Comparison of ENCODE assay signal across 9 cellular contexts in the genomic region with DNA sequence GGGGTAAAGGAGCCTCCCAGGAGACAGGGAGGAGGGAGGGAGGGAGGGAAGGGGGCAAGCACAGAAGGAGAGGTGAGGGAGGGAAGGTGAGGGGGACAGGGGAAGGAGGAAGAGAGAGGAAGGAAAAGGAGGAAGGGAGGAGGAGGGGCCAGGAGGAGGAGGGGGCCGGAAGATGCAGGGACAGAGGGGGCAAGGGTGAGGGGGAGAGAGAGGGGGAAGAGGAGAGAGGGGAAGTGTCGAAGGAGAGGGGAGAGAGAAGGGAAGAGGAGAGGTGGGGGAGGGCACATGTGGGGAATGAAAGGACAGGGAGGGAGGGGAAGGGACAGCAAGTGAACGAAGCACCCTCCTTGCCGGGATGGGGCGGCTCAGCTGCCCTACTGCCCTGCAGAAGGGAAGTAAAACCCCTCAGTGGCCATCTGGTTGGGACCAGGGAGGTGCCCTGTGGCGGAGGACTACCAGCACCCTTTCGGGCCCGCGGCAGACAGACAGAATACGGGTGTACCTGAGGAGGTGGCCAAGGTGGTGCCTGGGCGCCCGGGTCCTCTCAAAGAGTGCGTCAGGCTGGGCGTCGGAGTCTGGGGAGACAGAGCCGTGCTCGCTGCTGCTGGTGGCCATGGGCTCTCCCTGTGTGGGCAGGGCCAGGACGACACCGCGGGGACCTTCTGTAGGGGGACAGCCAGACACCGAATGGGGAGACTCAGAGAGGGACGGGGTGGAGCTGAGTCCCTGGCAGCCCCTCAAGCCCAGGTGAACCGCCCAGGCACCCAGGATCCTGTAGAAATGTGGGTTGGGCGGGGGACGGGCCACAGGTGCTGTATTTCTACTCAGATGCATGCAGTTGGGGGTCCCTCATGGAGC. TPM values are rescaled to one million over a fixed set of nuclear protein-coding genes. Genes with fewer than 3 reads are reported as not detected.
DNase-seq lines count a peak whose midpoint lies in the region; ATAC-seq, FAIRE-seq and TF ChIP-seq lines count a peak whose summit lies in the region.
"Had no signal": no experiment of that assay in that cellular context is flagged by ENCODE, and none has a peak within 500 bp of the region (broad histone marks: within the 10 kb centered on the region; RNA-seq: fewer than 3 reads in every experiment).

No MANE protein-coding gene starts in this region.

- ATAC-seq in HG02623 (IDR thresholded peaks at IDR 0.05; ENCODE audit: unreplicated experiment) (no peak), HG03378 (IDR thresholded peaks at IDR 0.05; ENCODE audit: unreplicated experiment) (no peak)

- peak overlapping the region; percentile 83 for H3K4me3 Mint-ChIP-seq in nephron progenitor cell

- no peak overlapping the region for H2AFZ ChIP-seq in MM.1S (ENCODE audit: low read length)

- no peak overlapping the region for H3K27ac Mint-ChIP-seq in nephron progenitor cell

- H4K20me1 ChIP-seq in BLaER1 treated with 17β-estradiol and CSF1 and Interleukin-3, amounts not matched to agents 10 nM and 100 nM = no peaks in the 10 kb centered on the region
- H4K20me1 ChIP-seq in MM.1S (ENCODE audit: insufficient read depth, low read length) = no peaks in the 10 kb centered on the region

- H3K9me3 Mint-ChIP-seq in nephron progenitor cell = peaks cover 51% of the 10 kb centered on the region

- TF ChIP-seq CTCF in MM.1S (IDR thresholded peaks at IDR 0.05; ENCODE audit: low read length) = no peak
- no peak for TF ChIP-seq CTCF in coronary artery (IDR thresholded peaks at IDR 0.05)
- no peak for TF ChIP-seq CTCF in nephron progenitor cell (IDR thresholded peaks at IDR 0.05)

- peak overlapping the region in 7 of 10 experiments; percentile 32 to 70 (median 57); a peak in 11 of 20 replicates for H3K4me3 ChIP-seq in BLaER1 treated with 17β-estradiol and CSF1 and Interleukin-3, amounts not matched to agents 10 nM and 100 nM
- H3K4me3 ChIP-seq in MM.1S (ENCODE audit: low read length) (no peak overlapping the region), coronary artery (peak overlapping the region; percentile 65)
- H3K4me3 ChIP-seq: lung had no signal

- peaks cover 12% of the 10 kb centered on the region for H3K27me3 Mint-ChIP-seq in nephron progenitor cell (ENCODE audit: low read depth, poor library complexity)

- H3K9ac ChIP-seq in BLaER1 treated with 17β-estradiol and CSF1 and Interleukin-3, amounts not matched to agents 10 nM and 100 nM = peak overlapping the region in 8 of 11 experiments; percentile 18 to 78 (median 70); a peak in 11 of 22 replicates
- no peak overlapping the region for H3K9ac ChIP-seq in MM.1S (ENCODE audit: low read length)

- H3K9me3 ChIP-seq in BLaER1 treated with 17β-estradiol and CSF1 and Interleukin-3, amounts not matched to agents 10 nM and 100 nM (replicated peaks in 1 of 11) = peaks cover 0 to 7% (median 0%) of the 10 kb centered on the region in 11 experiments; a peak in 4 of 22 replicates
- no peaks in the 10 kb centered on the region for H3K9me3 ChIP-seq in MM.1S (replicated peaks; ENCODE audit: insufficient read depth, low read length)

- H3K4me1 ChIP-seq in BLaER1 treated with 17β-estradiol and CSF1 and Interleukin-3, amounts not matched to agents 10 nM and 100 nM = peaks cover 0 to 15% (median 7%) of the 10 kb centered on the region in 10 experiments; a peak in 16 of 20 replicates
- H3K4me1 ChIP-seq in MM.1S (ENCODE audit: low read length) = no peaks in the 10 kb centered on the region

- no peaks in the 10 kb centered on the region for H3K79me2 ChIP-seq in MM.1S (ENCODE audit: low read length)

- DNase-seq in MM.1S (no peak), coronary artery (ENCODE audit: low spot score) (no peak), nephron progenitor cell (peak; percentile 16), frontal cortex (ENCODE audit: low spot score in 2 of 2) (no peak), NCI-H1105 treated with DMSO at 0.1 percent for 48 hours (lab: John Stamatoyannopoulos, UW) (no peak)

- no peaks in the 10 kb centered on the region for H3K36me3 Mint-ChIP-seq in nephron progenitor cell (ENCODE audit: low read depth)

- FAIRE-seq in frontal cortex (lab: Jason Lieb, UNC) = no peak

- H3K4me1 Mint-ChIP-seq in nephron progenitor cell = peaks cover 9% of the 10 kb centered on the region

- no peaks in the 10 kb centered on the region for H3K9me2 ChIP-seq in MM.1S (replicated peaks; ENCODE audit: insufficient read depth, low read length)

- H3K4me2 ChIP-seq in BLaER1 treated with 17β-estradiol and CSF1 and Interleukin-3, amounts not matched to agents 10 nM and 100 nM = peak overlapping the region; percentile 73 to 94 (median 87)
- H3K4me2 ChIP-seq in MM.1S (ENCODE audit: low read depth, low read length) = peak overlapping the region; percentile 92; the same call in 1 of the 2 replicates

- H3K27me3 ChIP-seq in BLaER1 treated with 17β-estradiol and CSF1 and Interleukin-3, amounts not matched to agents 10 nM and 100 nM = peaks cover 0 to 5% (median 0%) of the 10 kb centered on the region in 11 experiments; a peak in 2 of 22 replicates
- no peaks in the 10 kb centered on the region for H3K27me3 ChIP-seq in MM.1S (replicated peaks; ENCODE audit: insufficient read depth, low read length)

- H3F3A ChIP-seq in MM.1S (ENCODE audit: insufficient read depth, low read length) = no peaks in the 10 kb centered on the region

- peaks cover 0 to 7% (median 0%) of the 10 kb centered on the region in 11 experiments; a peak in 2 of 22 replicates for H3K36me3 ChIP-seq in BLaER1 treated with 17β-estradiol and CSF1 and Interleukin-3, amounts not matched to agents 10 nM and 100 nM
- H3K36me3 ChIP-seq in MM.1S (replicated peaks; ENCODE audit: insufficient read depth, low read length) = no peaks in the 10 kb centered on the region

- peak overlapping the region in 8 of 11 experiments; percentile 27 to 76 (median 72); a peak in 15 of 22 replicates for H3K27ac ChIP-seq in BLaER1 treated with 17β-estradiol and CSF1 and Interleukin-3, amounts not matched to agents 10 nM and 100 nM
- H3K27ac ChIP-seq in MM.1S (ENCODE audit: low read length) (no peak overlapping the region), coronary artery (no peak overlapping the region)

RNA-seq across cellular contexts. Expression of a gene that starts 29.5 kb away (rescaled TPM):
- total RNA-seq in frontal cortex = 56.7 TPM

Comparison
In these comparisons a context has a peak if more than half of its experiments do, and no peak if none do; other contexts are left out.
1. H3K27ac ChIP-seq: peak in BLaER1 treated with 17β-estradiol and CSF1 and Interleukin-3, amounts not matched to agents 10 nM and 100 nM (8 of 11); none in MM.1S (single experiment) and coronary artery (0 of 2).